1 cellular context compared by ENCODE assay signal in genomic region chr17:75823257-75824041, GRCh38.
A peak's percentile ranks its signal among the peaks of the same experiment; 100 is the strongest.
TF ChIP-seq lines count a peak whose summit lies in the region.

No MANE protein-coding gene starts in this region.

TF ChIP-seq in K562, 482 proteins besides CTCF, POLR2A, EP300 and RAD21:
- peak; percentile 27 for TF ChIP-seq HMGN3 (IDR thresholded peaks at IDR 0.05; ENCODE audit: borderline replicate concordance, extremely low read depth, insufficient read length, low read depth, low read length)
- peak; percentile 89 for TF ChIP-seq RBM22 (IDR thresholded peaks at IDR 0.05; ENCODE audit: low read depth, low read length, poor library complexity, severe bottlenecking)
- peak; percentile 34 for TF ChIP-seq FIP1L1 (IDR thresholded peaks at IDR 0.05; ENCODE audit: low read depth, low read length, poor library complexity, severe bottlenecking)
- TF ChIP-seq BRF1 (IDR thresholded peaks at IDR 0.05; ENCODE audit: borderline replicate concordance, extremely low read depth, insufficient read length): no peak
- TF ChIP-seq MAX (CRISPR knock-in tag; IDR thresholded peaks at IDR 0.05): no peak
- no peak for TF ChIP-seq HBP1 (CRISPR knock-in tag; IDR thresholded peaks at IDR 0.05)
- TF ChIP-seq ZNF280A (IDR thresholded peaks at IDR 0.05; ENCODE audit: low read depth, partially characterized antibody): no peak
- TF ChIP-seq ZNF561 (CRISPR knock-in tag; conservative IDR thresholded peaks at IDR 0.05): 0 out of 2 replicates have a peak, but pooled peaks have one; percentile 39
- no peak for TF ChIP-seq SNAPC5 (CRISPR knock-in tag; IDR thresholded peaks at IDR 0.05)
- TF ChIP-seq MLX (CRISPR knock-in tag; conservative IDR thresholded peaks at IDR 0.05): 0 out of 4 replicates have a peak, but pooled peaks of 1 of the 2 experiments have one; percentile 28
- TF ChIP-seq RBFOX2 (IDR thresholded peaks at IDR 0.05; ENCODE audit: low read depth, low read length): peak; percentile 57; the same call in 1 of the 2 replicates
- no peak for TF ChIP-seq BDP1 (IDR thresholded peaks at IDR 0.05; ENCODE audit: insufficient read depth, insufficient read length)
- no peak for TF ChIP-seq ATF6 (CRISPR knock-in tag; IDR thresholded peaks at IDR 0.05)
- peak; percentile 78 for TF ChIP-seq ZBTB33 (CRISPR knock-in tag; IDR thresholded peaks at IDR 0.05)
- peak; percentile 81 for TF ChIP-seq POLR2G (IDR thresholded peaks at IDR 0.05; ENCODE audit: low read depth, low read length)
- TF ChIP-seq FOXA1 (IDR thresholded peaks at IDR 0.05; ENCODE audit: borderline replicate concordance): no peak
- TF ChIP-seq POLR2B (IDR thresholded peaks at IDR 0.05; ENCODE audit: low read depth, partially characterized antibody): peak; percentile 57
- no peak for TF ChIP-seq ZBTB43 (CRISPR knock-in tag; IDR thresholded peaks at IDR 0.05)
- 0 out of 2 replicates have a peak, but pooled peaks have one; percentile 12 for TF ChIP-seq MYNN (IDR thresholded peaks at IDR 0.05)
- no peak for TF ChIP-seq MYNN (CRISPR knock-in tag; IDR thresholded peaks at IDR 0.05)
- TF ChIP-seq ZNF830 (CRISPR knock-in tag; IDR thresholded peaks at IDR 0.05): 0 out of 2 replicates have a peak, but pooled peaks have one; percentile 22
- TF ChIP-seq SUPT5H (IDR thresholded peaks at IDR 0.05): peak; percentile 65
